13 cellular contexts compared by ENCODE assay signal in genomic region chr13:71477735-71478134, GRCh38.
DNase-seq lines count a peak whose midpoint lies in the region; ATAC-seq and TF ChIP-seq lines count a peak whose summit lies in the region.
"Had no signal": no experiment of that assay in that cellular context is flagged by ENCODE, and none has a peak within 500 bp of the region (broad histone marks: within the 10 kb centered on the region; RNA-seq: fewer than 3 reads in every experiment).

No MANE protein-coding gene starts in this region.

- ATAC-seq in HG03521 (IDR thresholded peaks at IDR 0.05; ENCODE audit: unreplicated experiment), result no peak
- ATAC-seq: T-helper 17 cell had no signal

- no peak overlapping the region for H3K4me3 ChIP-seq in CD8-positive, alpha-beta memory T cell (ENCODE audit: low read length)
- H3K4me3 ChIP-seq: colonic mucosa had no signal

- no peaks in the 10 kb centered on the region for H3K27me3 ChIP-seq in CD8-positive, alpha-beta memory T cell (ENCODE audit: insufficient read depth, low read length, poor library complexity, severe bottlenecking)
- H3K27me3 ChIP-seq: colonic mucosa had no signal

- peaks cover 2% of the 10 kb centered on the region for H3K27me3 Mint-ChIP-seq in glutamatergic neuron (ENCODE audit: unreplicated experiment)
- no peaks in the 10 kb centered on the region for H3K27me3 Mint-ChIP-seq in immature natural killer cell (ENCODE audit: low read depth in 3 of 3)
- no peaks in the 10 kb centered on the region for H3K27me3 Mint-ChIP-seq in CD8-positive, alpha-beta memory T cell
- H3K27me3 Mint-ChIP-seq: T-helper 17 cell had no signal

- no peaks in the 10 kb centered on the region for H3K9me3 ChIP-seq in CD8-positive, alpha-beta memory T cell (ENCODE audit: low read length)
- H3K9me3 ChIP-seq: colonic mucosa had no signal

- H3K36me3 ChIP-seq in CD8-positive, alpha-beta memory T cell (ENCODE audit: insufficient read depth, low read length), result no peaks in the 10 kb centered on the region
- H3K36me3 ChIP-seq: colonic mucosa had no signal

- CTCF ChIA-PET in RWPE1 (lab: Yijun Ruan, JAX), result no interaction called here
- CTCF ChIA-PET in CD8-positive, alpha-beta memory T cell (lab: Charles Lee), result no interaction called here

- H3K36me3 Mint-ChIP-seq in glutamatergic neuron (ENCODE audit: unreplicated experiment) (no peaks in the 10 kb centered on the region), immature natural killer cell (no peaks in the 10 kb centered on the region)
- no peaks in the 10 kb centered on the region for H3K36me3 Mint-ChIP-seq in CD8-positive, alpha-beta memory T cell

- H3K9me3 Mint-ChIP-seq in glutamatergic neuron (ENCODE audit: unreplicated experiment), result peaks cover 3% of the 10 kb centered on the region
- peaks cover 2 to 8% (median 3%) of the 10 kb centered on the region in 6 donors for H3K9me3 Mint-ChIP-seq in immature natural killer cell
- peaks cover 0 to 23% (median 0%) of the 10 kb centered on the region in 5 donors for H3K9me3 Mint-ChIP-seq in CD8-positive, alpha-beta memory T cell

- peak; percentile 11 for DNase-seq in ACHN
- DNase-seq in GM13977 (ENCODE audit: low spot score), result peak; percentile 7
- DNase-seq in RWPE1 (ENCODE audit: low spot score), result peak; percentile 1
- no peak for DNase-seq in glutamatergic neuron
- DNase-seq in immature natural killer cell, result no peak
- no peak for DNase-seq in ecto neural progenitor cell (ENCODE audit: low spot score)
- no peak for DNase-seq in CD8-positive, alpha-beta memory T cell
- DNase-seq: colonic mucosa; NCI-H345; stimulated activated CD4-positive, alpha-beta T cell treated with anti-CD3 and anti-CD28 coated beads, Interleukin-2, amount 100 ng/mL, for 48 hours; substantia nigra; T-helper 17 cell had no signal

- in situ Hi-C loops in ACHN (cut with HindIII; ENCODE audit: low pct_ligation_motif_present, low pct_unique_long_range_greater_than_20kb, low sequenced_read_pairs) (no loop called here), GM13977 (cut with MboI; ENCODE audit: low pct_unique_long_range_greater_than_20kb, low sequenced_read_pairs, unreplicated experiment) (no loop called here)

- H3K4me1 Mint-ChIP-seq in glutamatergic neuron (ENCODE audit: low read depth, unreplicated experiment) (peaks cover 16% of the 10 kb centered on the region), immature natural killer cell (no peaks in the 10 kb centered on the region)
- H3K4me1 Mint-ChIP-seq in CD8-positive, alpha-beta memory T cell, result no peaks in the 10 kb centered on the region
- H3K4me1 Mint-ChIP-seq: T-helper 17 cell had no signal

- H3K27ac Mint-ChIP-seq in glutamatergic neuron (ENCODE audit: unreplicated experiment) (no peak overlapping the region), immature natural killer cell (no peak overlapping the region)
- no peak overlapping the region for H3K27ac Mint-ChIP-seq in CD8-positive, alpha-beta memory T cell
- H3K27ac Mint-ChIP-seq: T-helper 17 cell had no signal

- H3K4me1 ChIP-seq in CD8-positive, alpha-beta memory T cell (ENCODE audit: insufficient read depth, low read length), result no peaks in the 10 kb centered on the region
- H3K4me1 ChIP-seq: colonic mucosa had no signal

- POLR2A ChIA-PET in RWPE1 (lab: Yijun Ruan, JAX; ENCODE audit: low non-redundant PET), result no interaction called here
- POLR2A ChIA-PET in CD8-positive, alpha-beta memory T cell (lab: Charles Lee), result no interaction called here

- no peak overlapping the region for H3K4me3 Mint-ChIP-seq in glutamatergic neuron (ENCODE audit: unreplicated experiment)
- H3K4me3 Mint-ChIP-seq in immature natural killer cell, result no peak overlapping the region
- no peak overlapping the region for H3K4me3 Mint-ChIP-seq in CD8-positive, alpha-beta memory T cell
- H3K4me3 Mint-ChIP-seq: T-helper 17 cell had no signal

- TF ChIP-seq CTCF in GM13977 (IDR thresholded peaks at IDR 0.05; ENCODE audit: extremely low read depth, insufficient read depth, missing control alignments), result peak; percentile 33
- peak; percentile 25 for TF ChIP-seq CTCF in RWPE1 (conservative IDR thresholded peaks at IDR 0.05; ENCODE audit: low read depth)
- peak; percentile 80 for TF ChIP-seq CTCF in glutamatergic neuron (IDR thresholded peaks at IDR 0.05; ENCODE audit: partially characterized antibody, unreplicated experiment)

- H3K27ac ChIP-seq in RWPE1, result no peak overlapping the region
- no peak overlapping the region for H3K27ac ChIP-seq in CD8-positive, alpha-beta memory T cell (ENCODE audit: low read depth, low read length)
- H3K27ac ChIP-seq: colonic mucosa had no signal

Comparison
In these comparisons a context has a peak if more than half of its experiments do, and no peak if none do; other contexts are left out.
1. DNase-seq: peak in ACHN (single experiment), GM13977 (single experiment) and RWPE1 (single experiment); none in glutamatergic neuron (single experiment), immature natural killer cell (0 of 3), ecto neural progenitor cell (single experiment) and CD8-positive, alpha-beta memory T cell (0 of 5).
2. CTCF ChIP-seq: peak in every context shown above with its lines; median percentile 80 in glutamatergic neuron; 33 in GM13977; 25 in RWPE1.